ENCODE assay signal across 8 cellular contexts in genomic region chr9:89498845-89499480, GRCh38. TPM values are rescaled to one million over a fixed set of nuclear protein-coding genes. Genes with fewer than 3 reads are reported as not detected.
DNase-seq lines count a peak whose midpoint lies in the region; ATAC-seq and TF ChIP-seq lines count a peak whose summit lies in the region.

No MANE protein-coding gene starts in this region.

- H3K27me3 ChIP-seq in adrenal gland (no peaks in the 10 kb centered on the region), esophagus muscularis mucosa (no peaks in the 10 kb centered on the region)

- H3K4me3 ChIP-seq in adrenal gland: no peak overlapping the region
- no peak overlapping the region for H3K4me3 ChIP-seq in esophagus muscularis mucosa

- ATAC-seq in activated CD4-positive, CD25-positive, alpha-beta regulatory T cell treated with anti-CD3 and anti-CD28 coated beads, Interleukin-2, amount 50 U/mL, for 24 hours: peak; percentile 19 to 21

- H3K36me3 ChIP-seq in adrenal gland (replicated peaks in 1 of 2) (no peaks in the 10 kb centered on the region), esophagus muscularis mucosa (no peaks in the 10 kb centered on the region)

- TF ChIP-seq POLR2A in adrenal gland (IDR thresholded peaks at IDR 0.05) (no peak), esophagus muscularis mucosa (IDR thresholded peaks at IDR 0.05; ENCODE audit: low read depth) (no peak)

- peak overlapping the region; percentile 22 to 87 (median 83) for H3K4me3 Mint-ChIP-seq in brain
- H3K4me3 Mint-ChIP-seq in stimulated activated naive CD8-positive, alpha-beta T cell treated with anti-CD3 and anti-CD28 coated beads, Interleukin-15, Interleukin-2, amounts not matched to agents 100 ng/mL and 50 ng/mL, for 24 hours: peak overlapping the region; percentile 77

- peak overlapping the region in 2 of 5 experiments; percentile 80 to 94 for H3K27ac Mint-ChIP-seq in brain
- H3K27ac Mint-ChIP-seq in stimulated activated naive CD8-positive, alpha-beta T cell treated with anti-CD3 and anti-CD28 coated beads, Interleukin-15, Interleukin-2, amounts not matched to agents 100 ng/mL and 50 ng/mL, for 24 hours: peak overlapping the region; percentile 96

- intact Hi-C loops in adrenal gland (cut with DNase I) (no loop called here), esophagus muscularis mucosa (cut with DNase I) (loop anchor here (10.0 kb wide), 1 partner anchor 54 kb away; no protein-coding TSS in a partner anchor)

- peak overlapping the region in 1 of 5 donors; percentile 59 for H3K27ac ChIP-seq in adrenal gland
- peak overlapping the region in 2 of 4 donors; percentile 13 to 20 for H3K27ac ChIP-seq in esophagus muscularis mucosa (replicated peaks in 1 of 4)

- no peak for DNase-seq in activated CD4-positive, CD25-positive, alpha-beta regulatory T cell (lab: John Stamatoyannopoulos, UW)
- DNase-seq in M059J (ENCODE audit: low read depth): peak; percentile 63
- no peak for DNase-seq in DMS79 treated with DMSO at 0.1 percent for 48 hours (lab: John Stamatoyannopoulos, UW)
- no peak for DNase-seq in adrenal gland
- DNase-seq in esophagus muscularis mucosa (ENCODE audit: extremely low spot score): no peak

- no peaks in the 10 kb centered on the region for H3K36me3 Mint-ChIP-seq in brain
- peaks cover 20% of the 10 kb centered on the region for H3K36me3 Mint-ChIP-seq in stimulated activated naive CD8-positive, alpha-beta T cell treated with anti-CD3 and anti-CD28 coated beads, Interleukin-15, Interleukin-2, amounts not matched to agents 100 ng/mL and 50 ng/mL, for 24 hours (ENCODE audit: low read depth)

- H3K4me1 ChIP-seq in adrenal gland (replicated peaks in 1 of 2) (peaks cover 14 to 31% of the 10 kb centered on the region in 2 donors), esophagus muscularis mucosa (peaks cover 5 to 25% (median 22%) of the 10 kb centered on the region in 4 donors)

- H3K27me3 Mint-ChIP-seq in brain: peaks cover 6% of the 10 kb centered on the region
- no peaks in the 10 kb centered on the region for H3K27me3 Mint-ChIP-seq in stimulated activated naive CD8-positive, alpha-beta T cell treated with anti-CD3 and anti-CD28 coated beads, Interleukin-15, Interleukin-2, amounts not matched to agents 100 ng/mL and 50 ng/mL, for 24 hours

- 74 to 92% (median 84%) methylated on average over 3 to 7 of the region's 7 CpGs for WGBS in adrenal gland, 4 donors
- 87% methylated on average over 7 of the region's 7 CpGs for WGBS in esophagus muscularis mucosa

- TF ChIP-seq EP300 in esophagus muscularis mucosa (IDR thresholded peaks at IDR 0.05): no peak

- H3K9me3 Mint-ChIP-seq in brain: no peaks in the 10 kb centered on the region
- H3K9me3 Mint-ChIP-seq in stimulated activated naive CD8-positive, alpha-beta T cell treated with anti-CD3 and anti-CD28 coated beads, Interleukin-15, Interleukin-2, amounts not matched to agents 100 ng/mL and 50 ng/mL, for 24 hours: no peaks in the 10 kb centered on the region

- H3K9me3 ChIP-seq in adrenal gland (replicated peaks in 1 of 3): no peaks in the 10 kb centered on the region
- H3K9me3 ChIP-seq in esophagus muscularis mucosa: no peaks in the 10 kb centered on the region

- peaks cover 36% of the 10 kb centered on the region for H3K4me1 Mint-ChIP-seq in brain
- peaks cover 85% of the 10 kb centered on the region for H3K4me1 Mint-ChIP-seq in stimulated activated naive CD8-positive, alpha-beta T cell treated with anti-CD3 and anti-CD28 coated beads, Interleukin-15, Interleukin-2, amounts not matched to agents 100 ng/mL and 50 ng/mL, for 24 hours (ENCODE audit: low read depth)

- no peak for TF ChIP-seq CTCF in brain (conservative IDR thresholded peaks at IDR 0.05)
- no peak for TF ChIP-seq CTCF in adrenal gland (IDR thresholded peaks at IDR 0.05)
- no peak for TF ChIP-seq CTCF in esophagus muscularis mucosa (IDR thresholded peaks at IDR 0.05)

RNA-seq across cellular contexts. Expression of gene SEMA4D, which starts 1.1 kb away (rescaled TPM):
- total RNA-seq in M059J (2014; rRNA removed; shearing (Covaris generic)): 14.2 and 14.3 TPM in 2 replicates
- 91.5 TPM for polyA plus RNA-seq in brain (ENCODE audit: insufficient read depth, low read depth, low replicate concordance)
- 10 to 100 TPM; 21.0 to 57.0 (median 27.5) TPM for total RNA-seq in adrenal gland
- 10 to 100 TPM; 11.5 to 19.6 (median 19.1) TPM for polyA plus RNA-seq in adrenal gland
- 10 to 100 TPM in 3 of 4 donors, 1 to 10 TPM in 1; 7.9 to 14.1 (median 10.6) TPM for total RNA-seq in esophagus muscularis mucosa
